Comparison of ENCODE assay signal across 8 cellular contexts in the genomic region with DNA sequence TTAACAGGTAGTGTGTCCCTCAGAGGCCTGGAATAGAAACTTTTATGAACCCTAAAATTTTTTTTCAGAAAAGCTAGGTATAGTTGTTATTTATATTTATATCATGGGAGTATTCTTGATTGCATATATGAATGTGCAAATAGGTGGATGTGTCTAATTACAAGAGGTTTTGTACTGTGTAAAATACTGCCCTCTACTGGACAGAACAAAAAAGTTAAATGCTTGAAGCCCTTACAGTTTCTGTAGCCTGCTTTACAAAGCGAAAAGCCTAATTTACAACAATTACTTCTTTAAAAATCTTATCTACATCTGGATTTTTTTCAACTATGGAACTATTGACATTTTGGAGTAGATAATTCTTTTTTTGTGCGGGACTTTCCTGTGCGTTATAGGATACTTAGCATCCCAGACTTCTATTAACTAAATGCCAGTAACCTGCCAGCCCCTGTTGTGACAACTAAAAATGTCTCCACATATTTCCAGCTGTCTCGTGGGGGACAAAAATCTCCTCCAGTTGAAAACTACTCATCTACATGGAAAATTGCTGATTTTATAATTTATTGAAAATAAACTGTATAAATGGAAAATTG. TPM values are rescaled to one million over a fixed set of nuclear protein-coding genes. Genes with fewer than 3 reads are reported as not detected.
A peak's percentile ranks its signal among the peaks of the same experiment; 100 is the strongest.
DNase-seq lines count a peak whose midpoint lies in the region; ATAC-seq and TF ChIP-seq lines count a peak whose summit lies in the region.

No MANE protein-coding gene starts in this region.

- H3K4me1 Mint-ChIP-seq in neural crest cell, result no peaks in the 10 kb centered on the region

- no peak overlapping the region for H3K9ac ChIP-seq in Loucy (ENCODE audit: low read depth, low read length, poor library complexity, severe bottlenecking)

- intact Hi-C loops in esophagus squamous epithelium (cut with DNase I), result no loop called here

- ATAC-seq in GM19468 (IDR thresholded peaks at IDR 0.05; ENCODE audit: extremely low read depth, unreplicated experiment), result peak; percentile 38

- TF ChIP-seq POLR2A in esophagus squamous epithelium (IDR thresholded peaks at IDR 0.05), result no peak

- no peaks in the 10 kb centered on the region for H3K79me2 ChIP-seq in Loucy (ENCODE audit: insufficient read depth, low read length)

- no peak overlapping the region for H3K4me3 ChIP-seq in Loucy (ENCODE audit: low read length, poor library complexity, severe bottlenecking)
- H3K4me3 ChIP-seq in esophagus squamous epithelium, result no peak overlapping the region

- DNase-seq in COLO829 (ENCODE audit: low spot score) (peak; percentile 59), SK-N-DZ (ENCODE audit: low spot score) (peak; percentile 42), esophagus squamous epithelium (lab: John Stamatoyannopoulos, UW) (no peak), neural crest cell (ENCODE audit: low read depth, low spot score) (no peak), HuH-7.5 (ENCODE audit: low spot score) (no peak)
- no peak for DNase-seq in stimulated activated naive CD4-positive, alpha-beta T cell treated with Interleukin-2 at 50 U/mL for 16 hours (lab: John Stamatoyannopoulos, UW)

- H3K9me3 Mint-ChIP-seq in neural crest cell, result no peaks in the 10 kb centered on the region

- no peaks in the 10 kb centered on the region for H4K20me1 ChIP-seq in Loucy (ENCODE audit: insufficient read depth, low read length, poor library complexity, severe bottlenecking)

- H3K4me3 Mint-ChIP-seq in neural crest cell, result no peak overlapping the region

- H3K9me3 ChIP-seq in Loucy (ENCODE audit: insufficient read depth, low read depth, low read length), result no peaks in the 10 kb centered on the region
- no peaks in the 10 kb centered on the region for H3K9me3 ChIP-seq in esophagus squamous epithelium

- 22 to 31% methylated on average over 4 of the region's 4 CpGs for WGBS in esophagus squamous epithelium, 2 donors

- H2AFZ ChIP-seq in Loucy (ENCODE audit: low read length), result peak overlapping the region; percentile 41; the same call in 1 of the 2 replicates

- no peak overlapping the region for H3K4me2 ChIP-seq in Loucy (ENCODE audit: low read depth, low read length, poor library complexity, severe bottlenecking)

- H3K27me3 ChIP-seq in Loucy (ENCODE audit: insufficient read depth, low read length, poor library complexity, severe bottlenecking) (no peaks in the 10 kb centered on the region), esophagus squamous epithelium (no peaks in the 10 kb centered on the region)

- no peak overlapping the region for H3K27ac ChIP-seq in esophagus squamous epithelium

- TF ChIP-seq CTCF in Loucy (conservative IDR thresholded peaks at IDR 0.05; ENCODE audit: low read length) (peak; percentile 77), esophagus squamous epithelium (IDR thresholded peaks at IDR 0.05) (peak; percentile 50 to 75 (median 64)), neural crest cell (conservative IDR thresholded peaks at IDR 0.05) (peak; percentile 85)

- H3F3A ChIP-seq in Loucy (ENCODE audit: low read depth), result no peaks in the 10 kb centered on the region

- peaks cover 6% of the 10 kb centered on the region for H3K4me1 ChIP-seq in Loucy (ENCODE audit: insufficient read depth, low read length, poor library complexity, severe bottlenecking)
- H3K4me1 ChIP-seq in esophagus squamous epithelium, result peaks cover 0 to 8% (median 0%) of the 10 kb centered on the region in 3 donors

- H3K36me3 Mint-ChIP-seq in neural crest cell (ENCODE audit: low read depth), result no peaks in the 10 kb centered on the region

- no peaks in the 10 kb centered on the region for H3K9me2 ChIP-seq in Loucy (replicated peaks; ENCODE audit: low read depth, low read length)

- no peaks in the 10 kb centered on the region for H3K27me3 Mint-ChIP-seq in neural crest cell (ENCODE audit: low read depth)

- no peak overlapping the region for H3K27ac Mint-ChIP-seq in neural crest cell (ENCODE audit: unreplicated experiment)

- H3K36me3 ChIP-seq in Loucy (ENCODE audit: insufficient read depth, low read length) (no peaks in the 10 kb centered on the region), esophagus squamous epithelium (no peaks in the 10 kb centered on the region)

RNA-seq across cellular contexts. Expression of a gene that starts 35.1 kb away (rescaled TPM):
- polyA plus RNA-seq in SK-N-DZ (2014; cell fraction: cytosol; rRNA removed), result 0.02 TPM in 1 of 2 replicates, not detected in the other
- polyA plus RNA-seq in SK-N-DZ (2014; cell fraction: nucleus; rRNA removed), result not detected in 2 replicates
- total RNA-seq in esophagus squamous epithelium, result 1 to 10 TPM in 2 of 4 donors, under 1 TPM in 2; 0.30 to 1.6 (median 0.86) TPM
- 4.5 and 7.3 TPM in 2 replicates for total RNA-seq in neural crest cell

Comparison
In these comparisons a context has a peak if more than half of its experiments do, and no peak if none do; other contexts are left out.
1. DNase-seq: peak in COLO829 (single experiment) and SK-N-DZ (single experiment); none in esophagus squamous epithelium (single experiment), neural crest cell (single experiment), HuH-7.5 (single experiment) and stimulated activated naive CD4-positive, alpha-beta T cell treated with Interleukin-2 at 50 U/mL for 16 hours (single experiment).
2. Peak in every context shown above with its lines, with median percentiles within 50 percentile points of each other: CTCF ChIP-seq.